Comparison of ENCODE assay signal across 15 cellular contexts in genomic region chr16:15967655-15968315, GRCh38. TPM values are rescaled to one million over a fixed set of nuclear protein-coding genes. Genes with fewer than 3 reads are reported as not detected.
DNase-seq lines count a peak whose midpoint lies in the region; ATAC-seq, FAIRE-seq and TF ChIP-seq lines count a peak whose summit lies in the region.
"Had no signal": no experiment of that assay in that cellular context is flagged by ENCODE, and none has a peak within 500 bp of the region (broad histone marks: within the 10 kb centered on the region; RNA-seq: fewer than 3 reads in every experiment).

No MANE protein-coding gene starts in this region.

- H3K9me2 ChIP-seq in HCT116 (ENCODE audit: insufficient read depth) = no peaks in the 10 kb centered on the region
- no peaks in the 10 kb centered on the region for H3K9me2 ChIP-seq in PC-9 (ENCODE audit: insufficient read depth)

- H3K79me2 ChIP-seq in HCT116 (ENCODE audit: insufficient read depth, low read length) = peaks cover 95% of the 10 kb centered on the region
- peaks cover 97% of the 10 kb centered on the region for H3K79me2 ChIP-seq in PC-9 (ENCODE audit: low read depth)
- peaks cover 96% of the 10 kb centered on the region for H3K79me2 ChIP-seq in mammary epithelial cell (ENCODE audit: insufficient read depth, low read length)

- ATAC-seq in HCT116 (no peak), gastrocnemius medialis (no peak), HG02840 (IDR thresholded peaks at IDR 0.05; ENCODE audit: low FRiP score, unreplicated experiment) (no peak)
- ATAC-seq: Right ventricle myocardium inferior had no signal

- RAD21 ChIA-PET in HCT116 (lab: Charles Lee; ENCODE audit: low non-redundant PET in 1 of 2, low total read pairs in 2 of 2, uncharacterized antibody in 2 of 2, unreplicated experiment in 2 of 2) = no interaction called here

- intact Hi-C loops in HCT116 (cut with micrococcal nuclease) = no loop called here
- intact Hi-C loops in PC-9 (cut with micrococcal nuclease; ENCODE audit: unreplicated experiment) = loop anchor here (1.0 kb wide), 3 partner anchors 29 to 88 kb away; no protein-coding TSS in a partner anchor
- intact Hi-C loops in mammary epithelial cell (cut with micrococcal nuclease) = no loop called here
- intact Hi-C loops in gastrocnemius medialis (cut with DNase I; ENCODE audit: low total_unique reads) = no loop called here

- WGBS in mammary epithelial cell (ENCODE audit: low coverage, missing lambda C conversion rate) = 98% methylated on average over 10 of the region's 11 CpGs

- CTCF ChIA-PET in HCT116 (lab: Charles Lee) = no interaction called here
- CTCF ChIA-PET in PC-9 (lab: Charles Lee) = interaction anchor here (0.6 to 0.7 kb wide), 2 partner anchors 78 to 1608 kb away, joined by 3 to 8 read pairs; no protein-coding TSS in a partner anchor
- CTCF ChIA-PET in mammary epithelial cell (lab: Charles Lee; ENCODE audit: low non-redundant PET) = no interaction called here

- FAIRE-seq in RCC 7860 (lab: Jason Lieb, UNC) = no peak
- FAIRE-seq: G401.6 had no signal

- H3K36me3 ChIP-seq in HCT116 (ENCODE audit: control insufficient read depth in 1 of 2, insufficient read depth in 2 of 2, low read length in 2 of 2) = peaks cover 0 to 26% of the 10 kb centered on the region in 2 experiments; a peak in 1 of 4 replicates
- H3K36me3 ChIP-seq in PC-9 (ENCODE audit: low read depth) = peaks cover 40% of the 10 kb centered on the region
- H3K36me3 ChIP-seq in mammary epithelial cell (ENCODE audit: insufficient read depth, low read length) = no peaks in the 10 kb centered on the region
- no peaks in the 10 kb centered on the region for H3K36me3 ChIP-seq in gastrocnemius medialis

- no peak for DNase-seq in HCT116 (ENCODE audit: low read depth, low spot score)
- no peak for DNase-seq in PC-9
- no peak for DNase-seq in mammary epithelial cell
- no peak for DNase-seq in gastrocnemius medialis
- DNase-seq in RCC 7860 (ENCODE audit: low spot score) = no peak
- no peak for DNase-seq in NCI-H1930 (lab: John Stamatoyannopoulos, UW)
- DNase-seq: Caco-2, NCI-H1417 treated with DMSO at 0.1 percent for 48 hours, NCI-H2029, NCI-H345, NCI-H526 had no signal

- dilution Hi-C loops in mammary epithelial cell (cut with HindIII; ENCODE audit: low sequenced_read_pairs) = no loop called here

- H3K4me1 ChIP-seq in HCT116 (ENCODE audit: control insufficient read depth in 1 of 2, insufficient read depth in 2 of 2, low read length in 2 of 2) = peaks cover 52 to 66% of the 10 kb centered on the region in 2 experiments
- H3K4me1 ChIP-seq in PC-9 (replicated peaks; ENCODE audit: insufficient read depth) = peaks cover 62% of the 10 kb centered on the region
- peaks cover 29% of the 10 kb centered on the region for H3K4me1 ChIP-seq in mammary epithelial cell (ENCODE audit: insufficient read depth, low read length)
- peaks cover 42 to 44% of the 10 kb centered on the region in 2 donors for H3K4me1 ChIP-seq in gastrocnemius medialis

- peaks cover 64% of the 10 kb centered on the region for H3F3A ChIP-seq in PC-9 (ENCODE audit: insufficient read depth, low read depth)

- H3K4me3 ChIP-seq in HCT116 (replicated peaks in 1 of 2; ENCODE audit: low read depth in 1 of 2, low read length in 2 of 2) = no peak overlapping the region
- H3K4me3 ChIP-seq in PC-9 = no peak overlapping the region
- no peak overlapping the region for H3K4me3 ChIP-seq in mammary epithelial cell (replicated peaks in 1 of 3; ENCODE audit: insufficient read depth in 1 of 3, low read depth in 2 of 3, low read length in 3 of 3)
- H3K4me3 ChIP-seq in gastrocnemius medialis = no peak overlapping the region

- BruUV-seq in HCT116 (replicated peaks; lab: Mats Ljungman, UMichigan) (no TSS peak), PC-9 (replicated peaks; lab: Mats Ljungman, UMichigan) (no TSS peak), mammary epithelial cell (replicated peaks; lab: Mats Ljungman, UMichigan) (no TSS peak)

- TF ChIP-seq RAD21 in HCT116 (IDR thresholded peaks at IDR 0.05; ENCODE audit: low read depth) = no peak

- POLR2A ChIA-PET in HCT116 (lab: Charles Lee) (interaction anchor here (2.0 kb wide), 1 partner anchor 80 kb away, joined by 8 read pairs; the partner anchor contains the start of gene CEP20), PC-9 (lab: Charles Lee; ENCODE audit: unreplicated experiment) (interaction anchor here (0.6 to 1.1 kb wide), 3 partner anchors 68 to 88 kb away, joined by 3 to 14 read pairs (median 4); partner anchors contain the start of gene CEP20)

- H3K27me3 ChIP-seq in HCT116 (ENCODE audit: insufficient read depth, low read length) (no peaks in the 10 kb centered on the region), PC-9 (ENCODE audit: insufficient read depth, low read depth) (no peaks in the 10 kb centered on the region), mammary epithelial cell (ENCODE audit: insufficient read depth, low read length) (no peaks in the 10 kb centered on the region), gastrocnemius medialis (no peaks in the 10 kb centered on the region)

- no peak for TF ChIP-seq CTCF in HCT116 (IDR thresholded peaks at IDR 0.05 in 2 of 3, conservative IDR thresholded peaks at IDR 0.05 in 1 of 3; ENCODE audit: borderline replicate concordance in 1 of 3, insufficient read depth in 1 of 3, low read depth in 2 of 3, low read length in 2 of 3)
- no peak for TF ChIP-seq CTCF in PC-9 (conservative IDR thresholded peaks at IDR 0.05)
- TF ChIP-seq CTCF in mammary epithelial cell (conservative IDR thresholded peaks at IDR 0.05 in 1 of 2, IDR thresholded peaks at IDR 0.05 in 1 of 2; ENCODE audit: extremely low read depth in 1 of 2, insufficient read depth in 1 of 2, low read depth in 1 of 2, low read length in 2 of 2) = no peak
- TF ChIP-seq CTCF in gastrocnemius medialis (IDR thresholded peaks at IDR 0.05 in 4 of 5, conservative IDR thresholded peaks at IDR 0.05 in 1 of 5) = no peak

- H2AFZ ChIP-seq in HCT116 (ENCODE audit: low read depth, low read length, poor library complexity, severe bottlenecking) = no peak overlapping the region
- H2AFZ ChIP-seq in PC-9 = no peak overlapping the region
- no peak overlapping the region for H2AFZ ChIP-seq in mammary epithelial cell (ENCODE audit: low read depth, low read length)

- H3K9ac ChIP-seq in HCT116 (ENCODE audit: low read length) (peak overlapping the region; percentile 14; the same call in 1 of the 2 replicates), mammary epithelial cell (ENCODE audit: insufficient read depth, low read length) (no peak overlapping the region)
- H3K9ac ChIP-seq: KMS-11 had no signal

- TF ChIP-seq POLR2A in HCT116 (IDR thresholded peaks at IDR 0.05; ENCODE audit: borderline replicate concordance, extremely low read depth, insufficient read depth, insufficient read length) (no peak), gastrocnemius medialis (IDR thresholded peaks at IDR 0.05) (no peak)

- in situ Hi-C loops in mammary epithelial cell (cut with MboI; ENCODE audit: low sequenced_read_pairs in 2 of 2) (no loop called here), gastrocnemius medialis (cut with MboI; ENCODE audit: low sequenced_read_pairs in 4 of 4) (loop anchor here in 1 of 4 donors (25.0 kb wide), 1 partner anchor 95 kb away; no protein-coding TSS in a partner anchor)

- H3K9me3 ChIP-seq in HCT116 (ENCODE audit: control insufficient read depth in 1 of 2, insufficient read depth in 1 of 2, low read depth in 1 of 2, low read length in 2 of 2) = peaks cover 3 to 12% of the 10 kb centered on the region in 2 experiments; a peak in 1 of 4 replicates
- no peaks in the 10 kb centered on the region for H3K9me3 ChIP-seq in PC-9 (ENCODE audit: insufficient read depth, low read depth)
- H3K9me3 ChIP-seq in mammary epithelial cell (replicated peaks; ENCODE audit: insufficient read depth, low read length) = no peaks in the 10 kb centered on the region
- no peaks in the 10 kb centered on the region for H3K9me3 ChIP-seq in gastrocnemius medialis

- H3K4me2 ChIP-seq in HCT116 (ENCODE audit: low read length) (peak overlapping the region; percentile 36; the same call in 1 of the 2 replicates), PC-9 (no peak overlapping the region), mammary epithelial cell (ENCODE audit: insufficient read depth, low read depth, low read length) (no peak overlapping the region)

- H4K20me1 ChIP-seq in HCT116 (ENCODE audit: insufficient read depth) = peaks cover 3% of the 10 kb centered on the region; the same call in 1 of the 2 replicates
- peaks cover 19% of the 10 kb centered on the region; the same call in 1 of the 2 replicates for H4K20me1 ChIP-seq in PC-9 (ENCODE audit: insufficient read depth)
- no peaks in the 10 kb centered on the region for H4K20me1 ChIP-seq in mammary epithelial cell (ENCODE audit: insufficient read depth, low read length)

- H3K27ac ChIP-seq in HCT116 (ENCODE audit: low read depth, low read length) = peak overlapping the region; percentile 75; the same call in 1 of the 2 replicates
- H3K27ac ChIP-seq in PC-9 = 0 out of 2 replicates have a peak overlapping the region, but pooled peaks have one; percentile 6
- peak overlapping the region; percentile 78 for H3K27ac ChIP-seq in mammary epithelial cell (ENCODE audit: insufficient read depth, low read depth, low read length)
- H3K27ac ChIP-seq in gastrocnemius medialis = peak overlapping the region; percentile 22 to 92 (median 79)
- H3K27ac ChIP-seq: KMS-11 had no signal

TF ChIP-seq in HCT116, 20 proteins besides CTCF, POLR2A, EP300 and RAD21:
- no peak for TF ChIP-seq ZBTB33 (IDR thresholded peaks at IDR 0.05; ENCODE audit: extremely low read depth, insufficient replicate concordance, low read length)

RNA-seq across cellular contexts. Expression of gene ABCC1, which starts 18.4 kb away (rescaled TPM):
- 61.9 TPM for total RNA-seq in HCT116 (2021; ENCODE audit: unreplicated experiment)
- polyA plus RNA-seq in HCT116 (2012) = 47.3 and 48.1 TPM in 2 replicates
- 139 and 146 TPM in 2 replicates for total RNA-seq in PC-9 (2021)
- total RNA-seq in mammary epithelial cell = 10 to 100 TPM; 45.5 to 47.2 TPM
- 25.3 TPM for polyA plus RNA-seq in mammary epithelial cell
- 137 TPM for polyA minus RNA-seq in mammary epithelial cell
- 10 to 100 TPM; 19.3 to 43.7 (median 26.2) TPM for total RNA-seq in gastrocnemius medialis

Comparison
In these comparisons a context has a peak if more than half of its experiments do, and no peak if none do; other contexts are left out.
1. H3K27ac ChIP-seq: peak in every context shown above with its lines; median percentile 79 in gastrocnemius medialis; 78 in mammary epithelial cell; 75 in HCT116; 6 in PC-9.